14 cellular contexts compared by ENCODE assay signal in genomic region chr17:69367298-69367697, GRCh38. TPM values are rescaled to one million over a fixed set of nuclear protein-coding genes. Genes with fewer than 3 reads are reported as not detected.
A peak's percentile ranks its signal among the peaks of the same experiment; 100 is the strongest.
DNase-seq lines count a peak whose midpoint lies in the region; ATAC-seq and TF ChIP-seq lines count a peak whose summit lies in the region.
"Had no signal": no experiment of that assay in that cellular context is flagged by ENCODE, and none has a peak within 500 bp of the region (broad histone marks: within the 10 kb centered on the region; RNA-seq: fewer than 3 reads in every experiment).

No MANE protein-coding gene starts in this region.

- DNase-seq in stimulated activated naive CD8-positive, alpha-beta T cell treated with anti-CD3 and anti-CD28 coated beads, Interleukin-15, amount 100 ng/mL, for 72 hours, result no peak
- no peak for DNase-seq in stimulated activated naive CD8-positive, alpha-beta T cell treated with anti-CD3 and anti-CD28 coated beads, Interleukin-15, Interleukin-2, amounts not matched to agents 100 U/mL and 50 U/mL, for 24 hours
- DNase-seq in stimulated activated naive B cell treated with anti-CD40 and anti-IgM and Interleukin-4, amounts not matched to agents 10 μg/mL and 1 μg/mL and 100 μg/mL, for 72 hours, result peak; percentile 4
- no peak for DNase-seq in SIG-M5 treated with dmso at 0.1 percent for 504 hours (lab: John Stamatoyannopoulos, UW; ENCODE audit: unreplicated experiment)
- DNase-seq in H7, result no peak
- DNase-seq in RWPE1 (ENCODE audit: low spot score), result no peak
- DNase-seq: central memory CD4-positive, alpha-beta T cell; NCI-H69 had no signal

- no peaks in the 10 kb centered on the region for H3K4me1 Mint-ChIP-seq in stimulated activated naive CD8-positive, alpha-beta T cell treated with anti-CD3 and anti-CD28 coated beads, Interleukin-15, amount 100 ng/mL, for 72 hours
- H3K4me1 Mint-ChIP-seq in stimulated activated naive B cell treated with anti-CD40 and anti-IgM and Interleukin-4, amounts not matched to agents 10 μg/mL and 1 μg/mL and 100 μg/mL, for 72 hours, result peaks cover 2 to 9% of the 10 kb centered on the region in 2 donors

- H3K36me3 ChIP-seq in H7 (replicated peaks; ENCODE audit: control insufficient read depth, insufficient read depth, low read length), result no peaks in the 10 kb centered on the region

- TF ChIP-seq CTCF in RWPE1 (conservative IDR thresholded peaks at IDR 0.05; ENCODE audit: low read depth), result no peak

- H3K27ac Mint-ChIP-seq in stimulated activated naive CD8-positive, alpha-beta T cell treated with anti-CD3 and anti-CD28 coated beads, Interleukin-15, amount 100 ng/mL, for 72 hours, result peak overlapping the region in 1 of 2 donors; percentile 73
- H3K27ac Mint-ChIP-seq in stimulated activated naive B cell treated with anti-CD40 and anti-IgM and Interleukin-4, amounts not matched to agents 10 μg/mL and 1 μg/mL and 100 μg/mL, for 72 hours, result peak overlapping the region; percentile 4

- H3K36me3 Mint-ChIP-seq in stimulated activated naive B cell treated with anti-CD40 and anti-IgM and Interleukin-4, amounts not matched to agents 10 μg/mL and 1 μg/mL and 100 μg/mL, for 72 hours, result no peaks in the 10 kb centered on the region

- no peaks in the 10 kb centered on the region for H3K27me3 ChIP-seq in H7 (ENCODE audit: control insufficient read depth, insufficient read depth, low read length)

- H3K27me3 Mint-ChIP-seq in stimulated activated naive CD8-positive, alpha-beta T cell treated with anti-CD3 and anti-CD28 coated beads, Interleukin-15, amount 100 ng/mL, for 72 hours, result no peaks in the 10 kb centered on the region
- peaks cover 10 to 34% of the 10 kb centered on the region in 2 donors for H3K27me3 Mint-ChIP-seq in stimulated activated naive B cell treated with anti-CD40 and anti-IgM and Interleukin-4, amounts not matched to agents 10 μg/mL and 1 μg/mL and 100 μg/mL, for 72 hours

- peak; percentile 50 for ATAC-seq in stimulated activated naive CD8-positive, alpha-beta T cell treated with anti-CD3 and anti-CD28 coated beads, Interleukin-15, amount 100 ng/mL, for 72 hours
- ATAC-seq in stimulated activated naive CD8-positive, alpha-beta T cell treated with anti-CD3 and anti-CD28 coated beads, Interleukin-15, Interleukin-2, amounts not matched to agents 100 U/mL and 50 U/mL, for 24 hours, result no peak
- ATAC-seq in GM21723 (IDR thresholded peaks at IDR 0.05; ENCODE audit: unreplicated experiment) (peak; percentile 87), HG03354 (IDR thresholded peaks at IDR 0.05; ENCODE audit: poor library complexity, severe bottlenecking, unreplicated experiment) (peak; percentile 95)
- peak; percentile 82 to 86 for ATAC-seq in stimulated activated naive B cell treated with anti-CD40 and anti-IgM and Interleukin-4, amounts not matched to agents 10 μg/mL and 1 μg/mL and 100 μg/mL, for 72 hours (replicated peaks)
- ATAC-seq: activated CD4-positive, CD25-positive, alpha-beta regulatory T cell treated with anti-CD3 and anti-CD28 coated beads, Interleukin-2, amount 50 U/mL, for 24 hours; esophagus mucosa; SK-N-SH treated with all-trans-retinoic acid at 6 μM for 48 hours had no signal

- H3K4me3 ChIP-seq in H7 (ENCODE audit: insufficient read depth, low read depth, low read length), result no peak overlapping the region

- CTCF ChIA-PET in RWPE1 (lab: Yijun Ruan, JAX), result interaction anchor here (0.6 kb wide), 1 partner anchor 13 kb away, joined by 3 read pairs; no protein-coding TSS in a partner anchor

- H3K27ac ChIP-seq in RWPE1, result no peak overlapping the region

- no peak overlapping the region for H3K4me3 Mint-ChIP-seq in stimulated activated naive CD8-positive, alpha-beta T cell treated with anti-CD3 and anti-CD28 coated beads, Interleukin-15, amount 100 ng/mL, for 72 hours
- H3K4me3 Mint-ChIP-seq in stimulated activated naive B cell treated with anti-CD40 and anti-IgM and Interleukin-4, amounts not matched to agents 10 μg/mL and 1 μg/mL and 100 μg/mL, for 72 hours, result no peak overlapping the region

- no peaks in the 10 kb centered on the region for H3K9me3 Mint-ChIP-seq in stimulated activated naive CD8-positive, alpha-beta T cell treated with anti-CD3 and anti-CD28 coated beads, Interleukin-15, amount 100 ng/mL, for 72 hours
- no peaks in the 10 kb centered on the region for H3K9me3 Mint-ChIP-seq in stimulated activated naive B cell treated with anti-CD40 and anti-IgM and Interleukin-4, amounts not matched to agents 10 μg/mL and 1 μg/mL and 100 μg/mL, for 72 hours

- POLR2A ChIA-PET in RWPE1 (lab: Yijun Ruan, JAX; ENCODE audit: low non-redundant PET), result no interaction called here

RNA-seq across cellular contexts. Expression of gene ABCA5, which starts 40.4 kb away (rescaled TPM):
- total RNA-seq in H7 (2014; rRNA removed; shearing (Covaris generic)), result 0.42 and 0.48 TPM in 2 replicates
- total RNA-seq: M059J had no signal

RNA-seq across cellular contexts. Expression of gene MAP2K6, which starts 47.2 kb away (rescaled TPM):
- 11.9 and 17.2 TPM in 2 replicates for total RNA-seq in H7 (2014; rRNA removed; shearing (Covaris generic))
